Comparison of ENCODE assay signal across 20 cellular contexts in the genomic region with DNA sequence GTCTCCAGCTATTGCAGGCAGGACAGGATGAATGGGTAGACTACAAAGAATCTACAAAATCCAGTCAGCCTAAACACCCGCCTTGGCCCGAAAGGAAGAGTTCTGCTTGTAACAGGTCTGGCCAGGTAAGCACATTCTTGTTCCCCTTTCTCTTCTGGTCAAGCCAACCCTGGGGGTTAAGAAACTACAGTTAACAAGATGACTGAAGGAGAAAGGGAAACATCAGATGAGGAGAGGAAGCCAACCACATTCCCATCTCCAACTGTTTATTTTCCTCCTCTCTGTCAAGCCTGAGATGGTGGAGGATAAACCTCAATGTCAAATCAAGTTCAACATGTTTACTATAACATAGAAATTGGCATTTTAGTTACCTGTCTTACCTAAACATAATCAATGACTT.
"Had no signal": no experiment of that assay in that cellular context is flagged by ENCODE, and none has a peak within 500 bp of the region (broad histone marks: within the 10 kb centered on the region; RNA-seq: fewer than 3 reads in every experiment).

No MANE protein-coding gene starts in this region.

- DNase-seq: stimulated activated CD4-positive, alpha-beta T cell treated with anti-CD3 and anti-CD28 coated beads, Interleukin-2, amount 100 ng/mL, for 48 hours; stimulated activated CD4-positive, alpha-beta T cell treated with anti-CD3 and anti-CD28 coated beads, Interleukin-4, amount 100 ng/mL, for 1 hour; stimulated activated CD4-positive, alpha-beta T cell treated with anti-CD3 and anti-CD28 coated beads, Interleukin-4, amount 100 ng/mL, for 24 hours; stimulated activated CD4-positive, alpha-beta T cell treated with anti-CD3 and anti-CD28 coated beads, Interleukin-4, amount 100 ng/mL, for 4 hours; stimulated activated CD8-positive, alpha-beta memory T cell treated with anti-CD3 and anti-CD28 coated beads, Interleukin-4, amount 100 ng/mL, for 48 hours; stimulated activated naive B cell treated with anti-CD40 and anti-IgM and Interleukin-4, amounts not matched to agents 10 μg/mL and 1 μg/mL and 100 μg/mL, for 72 hours; stimulated activated naive CD4-positive, alpha-beta T cell; stimulated activated naive CD4-positive, alpha-beta T cell treated with Interleukin-2 at 50 U/mL for 16 hours; stimulated activated naive CD8-positive, alpha-beta T cell treated with anti-CD3 and anti-CD28 coated beads, Interleukin-15, amount 100 ng/mL, for 72 hours; stimulated activated naive CD8-positive, alpha-beta T cell treated with anti-CD3 and anti-CD28 coated beads, Interleukin-15, Interleukin-2, amounts not matched to agents 100 U/mL and 50 U/mL, for 24 hours; stomach; substantia nigra; testis; thyroid gland; tibial artery; transverse colon; trophoblast cell; upper lobe of left lung; upper lobe of right lung; uterus had no signal
